ENCODE assay signal across 20 cellular contexts in genomic region chr11:45270946-45271345, GRCh38. TPM values are rescaled to one million over a fixed set of nuclear protein-coding genes. Genes with fewer than 3 reads are reported as not detected.
A peak's percentile ranks its signal among the peaks of the same experiment; 100 is the strongest.
DNase-seq lines count a peak whose midpoint lies in the region; ATAC-seq, FAIRE-seq and TF ChIP-seq lines count a peak whose summit lies in the region.
"Had no signal": no experiment of that assay in that cellular context is flagged by ENCODE, and none has a peak within 500 bp of the region (broad histone marks: within the 10 kb centered on the region; RNA-seq: fewer than 3 reads in every experiment).

No MANE protein-coding gene starts in this region.

- no TSS peak for BruUV-seq in Caco-2 (replicated peaks; lab: Mats Ljungman, UMichigan)

- no peaks in the 10 kb centered on the region for H3K27me3 ChIP-seq in Caco-2 (replicated peaks; ENCODE audit: control insufficient read depth, insufficient read depth, low read length)
- H3K27me3 ChIP-seq: BE2C had no signal

- no peak for TF ChIP-seq POLR2A in A549 (IDR thresholded peaks at IDR 0.05; ENCODE audit: low read length)

- ATAC-seq in A549, result no peak
- ATAC-seq: K562 had no signal

- H3K27ac Mint-ChIP-seq in Caco-2 (ENCODE audit: unreplicated experiment), result peak overlapping the region; percentile 12
- H3K27ac Mint-ChIP-seq: CD4-positive, alpha-beta memory T cell had no signal

- H3K9me3 Mint-ChIP-seq in Caco-2 (ENCODE audit: unreplicated experiment), result no peaks in the 10 kb centered on the region

- no peak overlapping the region for H3K4me3 Mint-ChIP-seq in Caco-2 (ENCODE audit: unreplicated experiment)
- H3K4me3 Mint-ChIP-seq: CD4-positive, alpha-beta memory T cell had no signal

- intact Hi-C loops in Caco-2 (cut with micrococcal nuclease; ENCODE audit: unreplicated experiment), result no loop called here

- TF ChIP-seq EP300 in A549 (IDR thresholded peaks at IDR 0.05), result no peak

- no peak overlapping the region for H3K4me3 ChIP-seq in A549
- no peak overlapping the region for H3K4me3 ChIP-seq in Caco-2 (ENCODE audit: low read depth, low read length)
- H3K4me3 ChIP-seq: HAP-1, K562 had no signal

- no peak for DNase-seq in A549 (ENCODE audit: low read depth in 1 of 2, low spot score in 1 of 2)
- no peak for DNase-seq in Caco-2
- peak; percentile 18 for DNase-seq in dermis blood vessel endothelial cell
- DNase-seq in mucosa of gallbladder (ENCODE audit: low spot score), result peak; percentile 36
- DNase-seq in inferior parietal cortex (ENCODE audit: extremely low spot score), result no peak
- no peak for DNase-seq in RKO (ENCODE audit: low spot score)
- no peak for DNase-seq in NCI-H1694 (lab: John Stamatoyannopoulos, UW)
- DNase-seq: BE2C; CD4-positive, alpha-beta memory T cell; COR-L47; DMS 273 treated with DMSO at 0.1 percent for 48 hours; GF-D8 had no signal

- CTCF ChIA-PET in A549 (lab: Yijun Ruan, JAX), result interaction anchor here (0.7 to 8.0 kb wide), 7 partner anchors 12 to 166 kb away, joined by 3 to 46 read pairs (median 4); no protein-coding TSS in a partner anchor
- CTCF ChIA-PET in Caco-2 (lab: Charles Lee), result no interaction called here

- peaks cover 8% of the 10 kb centered on the region for H3K27me3 Mint-ChIP-seq in Caco-2 (ENCODE audit: insufficient read depth, unreplicated experiment)

- peak overlapping the region; percentile 37 for H3K4me2 ChIP-seq in A549

- no peaks in the 10 kb centered on the region for H3K9me3 ChIP-seq in A549
- no peaks in the 10 kb centered on the region for H3K9me3 ChIP-seq in Caco-2
- H3K9me3 ChIP-seq: BE2C, HAP-1 had no signal

- H3K36me3 ChIP-seq in Caco-2 (ENCODE audit: control insufficient read depth, insufficient read depth, low read length), result no peaks in the 10 kb centered on the region
- H3K36me3 ChIP-seq: BE2C, HAP-1 had no signal

- H3K4me1 Mint-ChIP-seq in Caco-2 (ENCODE audit: low read depth, unreplicated experiment), result peaks cover 22% of the 10 kb centered on the region
- H3K4me1 Mint-ChIP-seq: CD4-positive, alpha-beta memory T cell had no signal

- POLR2A ChIA-PET in A549 (lab: Yijun Ruan, JAX), result no interaction called here
- POLR2A ChIA-PET in Caco-2 (lab: Charles Lee), result no interaction called here

- peak overlapping the region; percentile 7 to 29; a peak in 5 of 6 replicates for H3K27ac ChIP-seq in A549
- H3K27ac ChIP-seq: C4-2B, HL-60 had no signal

- 31% methylated on average over 1 of the region's 1 CpG for WGBS in A549 (ENCODE audit: missing lambda C conversion rate)

- FAIRE-seq in A549 (lab: Jason Lieb, UNC), result peak; percentile 84
- FAIRE-seq: A204.1, GM19239, H1, K562 had no signal

- TF ChIP-seq CTCF in A549 (IDR thresholded peaks at IDR 0.05) (no peak), Caco-2 (IDR thresholded peaks at IDR 0.05; ENCODE audit: insufficient read depth in 1 of 2, low read depth in 1 of 2, low read length in 1 of 2, severe bottlenecking in 1 of 2, unreplicated experiment in 1 of 2) (no peak)

- no peaks in the 10 kb centered on the region for H3K36me3 Mint-ChIP-seq in Caco-2 (ENCODE audit: insufficient read depth, unreplicated experiment)
- H3K36me3 Mint-ChIP-seq: CD4-positive, alpha-beta memory T cell had no signal

- TF ChIP-seq RAD21 in A549 (conservative IDR thresholded peaks at IDR 0.05 in 1 of 2, IDR thresholded peaks at IDR 0.05 in 1 of 2), result no peak

- H3K4me1 ChIP-seq in A549 (peaks cover 78% of the 10 kb centered on the region), Caco-2 (peaks cover 10% of the 10 kb centered on the region; the same call in 1 of the 2 replicates)
- H3K4me1 ChIP-seq: BE2C, HAP-1 had no signal

TF ChIP-seq in A549, 52 proteins besides CTCF, POLR2A, EP300 and RAD21:
- TF ChIP-seq ZSCAN20 (CRISPR knock-in tag; IDR thresholded peaks at IDR 0.05), result no peak
- TF ChIP-seq SREBF2 (IDR thresholded peaks at IDR 0.05), result no peak
- no peak for TF ChIP-seq RARB (CRISPR knock-in tag; IDR thresholded peaks at IDR 0.05)
- TF ChIP-seq HOXB13 (CRISPR knock-in tag; IDR thresholded peaks at IDR 0.05; ENCODE audit: low read depth), result no peak
- no peak for TF ChIP-seq CHD4 (IDR thresholded peaks at IDR 0.05; ENCODE audit: borderline replicate concordance)
- no peak for TF ChIP-seq ATOH8 (CRISPR knock-in tag; IDR thresholded peaks at IDR 0.05; ENCODE audit: low read depth)
- no peak for TF ChIP-seq NPAS2 (CRISPR knock-in tag; IDR thresholded peaks at IDR 0.05; ENCODE audit: borderline replicate concordance)
- no peak for TF ChIP-seq CEBPB (IDR thresholded peaks at IDR 0.05)
- TF ChIP-seq CBX2 (IDR thresholded peaks at IDR 0.05; ENCODE audit: borderline replicate concordance, low read depth), result no peak
- no peak for TF ChIP-seq MAX (IDR thresholded peaks at IDR 0.05)
- TF ChIP-seq PBX3 (IDR thresholded peaks at IDR 0.05), result no peak
- TF ChIP-seq RCOR1 (IDR thresholded peaks at IDR 0.05; ENCODE audit: low read depth, low read length), result no peak
- TF ChIP-seq ESRRA (IDR thresholded peaks at IDR 0.05; ENCODE audit: borderline replicate concordance, low read length), result no peak
- no peak for TF ChIP-seq CBX8 (IDR thresholded peaks at IDR 0.05)
- no peak for TF ChIP-seq GATA3 (IDR thresholded peaks at IDR 0.05; ENCODE audit: borderline replicate concordance)
- no peak for TF ChIP-seq HDAC2 (IDR thresholded peaks at IDR 0.05)

RNA-seq across cellular contexts. Expression of gene SYT13, which starts 15.2 kb away (rescaled TPM):
- polyA plus RNA-seq in A549 (2011; rRNA removed), result 8.1 and 10.7 TPM in 2 replicates
- 2.4 and 2.9 TPM in 2 replicates for polyA plus RNA-seq in A549 (2012; cell fraction: cytosol; rRNA removed)
- 2.9 and 3.6 TPM in 2 replicates for polyA plus RNA-seq in A549 (2012; cell fraction: nucleus; rRNA removed)
- 8.1 to 13.1 TPM (median 12.9 TPM) in 3 replicates for polyA plus RNA-seq in A549 (2017; fragmentation: RNase III; extraction: RNeasy Plus Mini Kit Qiagen cat#74134 plus additional on column Dnase treatment)
- 31.3 and 31.5 TPM in 2 replicates for polyA minus RNA-seq in A549 (2011; rRNA and poly(A)+ RNA removed)
- total RNA-seq in Caco-2 (2022), result 6.0 and 9.4 TPM in 2 replicates
- total RNA-seq in dermis blood vessel endothelial cell, result not detected in 2 replicates
- 154 TPM for total RNA-seq in mucosa of gallbladder
- total RNA-seq: CD4-positive, alpha-beta memory T cell had no signal
- polyA plus RNA-seq: AG04450; CD4-positive, alpha-beta memory T cell had no signal

Comparison
In these comparisons a context has a peak if more than half of its experiments do, and no peak if none do; other contexts are left out.
1. DNase-seq: peak in dermis blood vessel endothelial cell (single experiment) and mucosa of gallbladder (single experiment); none in A549 (0 of 2), Caco-2 (0 of 2), inferior parietal cortex (single experiment), RKO (single experiment) and NCI-H1694 (single experiment).
2. RNA of gene SYT13, which starts 15.2 kb away (total RNA-seq): 154 TPM in mucosa of gallbladder (single experiment); 6.0 to 9.4 TPM in Caco-2 and not detected in dermis blood vessel endothelial cell; every median in the first group is over 10 times any median in the second.